In the genomic region with DNA sequence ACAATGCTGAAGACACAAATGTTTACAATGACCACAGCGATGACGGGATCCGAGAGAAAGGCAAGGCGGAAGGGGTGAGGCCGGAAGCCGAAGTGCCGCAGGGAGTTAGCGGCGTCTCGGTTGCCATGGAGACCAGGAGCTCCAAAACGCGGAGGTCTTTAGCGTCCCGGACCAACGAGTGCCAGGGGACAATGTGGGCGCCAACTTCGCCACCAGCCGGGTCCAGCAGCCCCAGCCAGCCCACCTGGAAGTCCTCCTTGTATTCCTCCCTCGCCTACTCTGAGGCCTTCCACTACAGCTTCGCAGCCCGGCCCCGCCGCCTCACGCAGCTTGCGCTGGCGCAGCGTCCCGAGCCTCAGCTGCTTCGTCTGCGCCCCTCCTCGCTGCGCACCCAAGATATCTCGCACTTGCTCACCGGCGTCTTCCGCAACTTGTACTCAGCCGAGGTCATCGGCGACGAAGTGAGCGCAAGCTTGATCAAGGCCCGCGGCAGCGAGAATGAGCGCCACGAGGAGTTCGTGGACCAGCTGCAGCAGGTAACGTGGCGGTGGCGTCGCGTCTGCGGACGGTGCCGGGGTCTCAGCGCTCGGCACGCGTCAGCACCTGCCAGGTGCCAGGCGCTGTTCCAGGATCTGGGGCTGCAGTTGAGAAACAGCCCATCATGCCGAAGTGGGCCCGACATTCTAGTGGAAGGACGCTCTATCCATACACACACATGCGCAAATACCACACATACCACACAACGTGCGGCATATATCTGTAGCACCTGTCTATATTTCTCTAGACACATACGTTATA, we compare ENCODE assay signal across 10 cellular contexts. TPM values are rescaled to one million over a fixed set of nuclear protein-coding genes. Genes with fewer than 3 reads are reported as not detected.
DNase-seq lines count a peak whose midpoint lies in the region; ATAC-seq, FAIRE-seq and TF ChIP-seq lines count a peak whose summit lies in the region.
"Had no signal": no experiment of that assay in that cellular context is flagged by ENCODE, and none has a peak within 500 bp of the region (broad histone marks: within the 10 kb centered on the region; RNA-seq: fewer than 3 reads in every experiment).

TSS of gene DLEC1 (plus strand) at position 108 of the 798 bp plus-strand sequence. CDS start at position 126, 18 bp downstream.

- RAD21 ChIA-PET in GM12878 (lab: Charles Lee; ENCODE audit: unreplicated experiment) = interaction anchor here (0.9 kb wide), 1 partner anchor 101 kb away, joined by 3 read pairs; no protein-coding TSS in a partner anchor

- H3K79me2 ChIP-seq in GM12878 (ENCODE audit: control insufficient read depth, insufficient read depth, low read length) = no peaks in the 10 kb centered on the region

- H3K4me3 Mint-ChIP-seq in T-helper 2 cell treated with Interferon-gamma antibody and Interleukin-4, amounts not matched to agents 5 μg/mL and 100 μg/mL, for 36 hours = peak within 1 kb of the TSS; percentile 65

- POLR2A ChIA-PET in GM12878 (lab: Charles Lee) = interaction anchor here (0.8 to 0.9 kb wide), 2 partner anchors 72 to 126 kb away, joined by 3 to 4 read pairs; partner anchors contain the start of gene OXSR1

- no peaks in the 10 kb centered on the region for H4K20me1 ChIP-seq in GM12878 (ENCODE audit: control insufficient read depth, insufficient read depth)

- H3K9ac ChIP-seq in GM12878 (ENCODE audit: control insufficient read depth, insufficient read depth, low read length) (no peak within 1 kb of the TSS), kidney (ENCODE audit: low read length in 2 of 2) (peak within 1 kb of the TSS in 1 of 2 donors; percentile 41)

- H3K36me3 Mint-ChIP-seq in T-helper 2 cell treated with Interferon-gamma antibody and Interleukin-4, amounts not matched to agents 5 μg/mL and 100 μg/mL, for 36 hours (ENCODE audit: low read depth) = peaks cover 11% of the 10 kb centered on the region

- peak within 1 kb of the TSS; percentile 98 for H3K27ac Mint-ChIP-seq in T-helper 2 cell treated with Interferon-gamma antibody and Interleukin-4, amounts not matched to agents 5 μg/mL and 100 μg/mL, for 36 hours

- TF ChIP-seq POLR2A in GM12878 (IDR thresholded peaks at IDR 0.05; ENCODE audit: low read depth, low read length) = no peak

- no TSS peak for BruUV-seq in GM12878 (replicated peaks; lab: Mats Ljungman, UMichigan)

- no peak for TF ChIP-seq EP300 in GM12878 (IDR thresholded peaks at IDR 0.05; ENCODE audit: borderline replicate concordance in 1 of 2, control insufficient read depth in 1 of 2, low read depth in 2 of 2, low read length in 2 of 2)

- peaks cover 0 to 3% of the 10 kb centered on the region in 2 experiments; a peak in 2 of 4 replicates for H3K27me3 ChIP-seq in GM12878 (replicated peaks in 1 of 2; ENCODE audit: control insufficient read depth in 2 of 2, insufficient read depth in 2 of 2, low read length in 1 of 2)

- H3K9me3 Mint-ChIP-seq in T-helper 2 cell treated with Interferon-gamma antibody and Interleukin-4, amounts not matched to agents 5 μg/mL and 100 μg/mL, for 36 hours = peaks cover 13% of the 10 kb centered on the region

- under 1% methylated on average over 67 of the region's 67 CpGs for WGBS in GM12878 (ENCODE audit: insufficient coverage, insufficient replicate concordance, low lambda C conversion rate, missing lambda C conversion rate)

- in situ Hi-C loops in GM12878 (cut with MboI) = no loop called here

- H3K9me3 ChIP-seq in GM12878 (replicated peaks; ENCODE audit: control insufficient read depth, insufficient read depth, low read length) (no peaks in the 10 kb centered on the region), kidney (ENCODE audit: control insufficient read depth in 1 of 2, low read length in 2 of 2) (no peaks in the 10 kb centered on the region)

- H3K4me1 Mint-ChIP-seq in T-helper 2 cell treated with Interferon-gamma antibody and Interleukin-4, amounts not matched to agents 5 μg/mL and 100 μg/mL, for 36 hours (ENCODE audit: low read depth) = peaks cover 28% of the 10 kb centered on the region

- H3K4me2 ChIP-seq in GM12878 (ENCODE audit: control insufficient read depth, insufficient read depth) = peak within 1 kb of the TSS; percentile 84

- intact Hi-C loops in GM12878 (cut with micrococcal nuclease; ENCODE audit: unreplicated experiment) = no loop called here
- intact Hi-C loops in kidney (cut with DNase I) = no loop called here

- no peaks in the 10 kb centered on the region for H3K36me3 ChIP-seq in GM12878 (ENCODE audit: control insufficient read depth in 2 of 2, insufficient read depth in 2 of 2, low read length in 1 of 2)
- H3K36me3 ChIP-seq in kidney (ENCODE audit: control insufficient read depth in 1 of 2, insufficient read depth in 2 of 2, low read length in 2 of 2) = no peaks in the 10 kb centered on the region

- H3K4me1 ChIP-seq in GM12878 (ENCODE audit: control insufficient read depth, insufficient read depth, low read length) (peaks cover 13% of the 10 kb centered on the region), kidney (ENCODE audit: control insufficient read depth in 1 of 2, insufficient read depth in 1 of 2, low read depth in 1 of 2, low read length in 2 of 2) (peaks cover 0 to 12% of the 10 kb centered on the region in 2 donors)

- SMC1A ChIA-PET in GM12878 (lab: Charles Lee; ENCODE audit: uncharacterized antibody, unreplicated experiment) = no interaction called here

- H3K27me3 Mint-ChIP-seq in T-helper 2 cell treated with Interferon-gamma antibody and Interleukin-4, amounts not matched to agents 5 μg/mL and 100 μg/mL, for 36 hours (ENCODE audit: low read depth) = peaks cover 8% of the 10 kb centered on the region

- ATAC-seq in HG03066 (IDR thresholded peaks at IDR 0.05; ENCODE audit: low read depth, unreplicated experiment) (peak; percentile 73), GM12878 (peak; percentile 89)

- DNase-seq in NCI-H1436 (lab: John Stamatoyannopoulos, UW) = peak; percentile 27
- DNase-seq in NCI-H1436 treated with DMSO at 0.1 percent for 48 hours (lab: John Stamatoyannopoulos, UW) = no peak
- peak; percentile 81 for DNase-seq in T-helper 2 cell treated with Interferon-gamma antibody and Interleukin-4, amounts not matched to agents 5 μg/mL and 100 μg/mL, for 36 hours (ENCODE audit: low spot score)
- DNase-seq in GM12878 (ENCODE audit: low read depth, low spot score) = no peak
- peak; percentile 93 for DNase-seq in kidney
- DNase-seq in stimulated activated CD4-positive, alpha-beta T cell treated with anti-CD3 and anti-CD28 coated beads, Interleukin-2, amount 100 ng/mL, for 48 hours = peak; percentile 65 to 67
- DNase-seq in GDM1 (lab: John Stamatoyannopoulos, UW) = no peak

- H2AFZ ChIP-seq in GM12878 (ENCODE audit: control insufficient read depth, low read depth, low read length) = peak within 1 kb of the TSS; percentile 45

- no peak for TF ChIP-seq RAD21 in GM12878 (IDR thresholded peaks at IDR 0.05; ENCODE audit: insufficient read depth, low read depth, low read length)

- H3K27ac ChIP-seq in GM12878 (ENCODE audit: control insufficient read depth, insufficient read depth) = no peak within 1 kb of the TSS
- no peak within 1 kb of the TSS for H3K27ac ChIP-seq in kidney (ENCODE audit: low read depth in 2 of 2, low read length in 2 of 2)
- H3K27ac ChIP-seq: C4-2B had no signal

- TF ChIP-seq CTCF in GM12878 (IDR thresholded peaks at IDR 0.05 in 2 of 3, conservative IDR thresholded peaks at IDR 0.05 in 1 of 3; ENCODE audit: control insufficient read depth in 2 of 3, extremely low read depth in 1 of 3, insufficient read depth in 1 of 3, low read depth in 3 of 3, low read length in 3 of 3) (no peak), kidney (IDR thresholded peaks at IDR 0.05; ENCODE audit: borderline replicate concordance, extremely low read depth, insufficient read depth) (no peak)

- CTCF ChIA-PET in GM12878 (lab: Yijun Ruan, JAX) = interaction anchor here (1.4 to 2.5 kb wide), 2 partner anchors 65 to 79 kb away, joined by 3 to 9 read pairs; no protein-coding TSS in a partner anchor

- peak; percentile 94 for FAIRE-seq in GM12878 (lab: Jason Lieb, UNC)
- no peak for FAIRE-seq in kidney (lab: Jason Lieb, UNC)

- H3K4me3 ChIP-seq in GM12878 (peak within 1 kb of the TSS; percentile 71), kidney (ENCODE audit: low read length in 2 of 2) (peak within 1 kb of the TSS; percentile 26 to 62)

TF ChIP-seq in GM12878, 131 proteins besides CTCF, POLR2A, EP300 and RAD21 (continues in another document):
- TF ChIP-seq, protein P1, sequence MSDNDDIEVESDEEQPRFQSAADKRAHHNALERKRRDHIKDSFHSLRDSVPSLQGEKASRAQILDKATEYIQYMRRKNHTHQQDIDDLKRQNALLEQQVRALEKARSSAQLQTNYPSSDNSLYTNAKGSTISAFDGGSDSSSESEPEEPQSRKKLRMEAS (IDR thresholded peaks at IDR 0.05; ENCODE audit: low read depth, low read length) = peak; percentile 11; the same call in 1 of the 2 replicates
- TF ChIP-seq ZNF217 (IDR thresholded peaks at IDR 0.05) = no peak

RNA-seq across cellular contexts. Expression of gene DLEC1, which starts in this region (rescaled TPM):
- 1.2 and 4.2 TPM in 2 replicates for total RNA-seq in GM12878 (2013; cell fraction: nucleolus; rRNA removed)
- total RNA-seq in GM12878 (2014; rRNA removed) (not detected in 2 replicates), GM12878 (2014; rRNA removed; fragmentation: Illumina TruSeq; extraction: Trizol) (0.04 TPM in 1 of 2 replicates, not detected in the other), GM12878 (2021) (0.08 TPM in 2 replicates), kidney (3.3 TPM)
- 0.05 TPM for polyA plus RNA-seq in GM12878 (2011; ENCODE audit: low read depth)
- polyA plus RNA-seq in GM12878 (2011; rRNA removed) (0.03 and 0.05 TPM in 2 replicates), GM12878 (2014; fragmentation: Illumina TruSeq; extraction: Trizol) (not detected in 2 replicates), GM12878 (2014; fragmentation: Nextera tagmentation; extraction: Ambion mirVana) (under 1 TPM; 0.07 to 0.14 TPM), GM12878 (2014; rRNA removed) (0.03 and 0.04 TPM in 2 replicates), GM12878 (2016; fragmentation: Nextera tagmentation; extraction: Ambion mirVana) (under 1 TPM in 1 of 2 experiments, not detected in 1; 0.29 TPM), kidney (ENCODE audit: insufficient read depth, low read depth, low replicate concordance) (0.52 TPM)
- 0.02 and 0.03 TPM in 2 replicates for polyA plus RNA-seq in GM12878 (2011; cell fraction: cytosol; rRNA removed)
- polyA plus RNA-seq in GM12878 (2011; cell fraction: nucleus; rRNA removed) = 0.35 and 0.81 TPM in 2 replicates
- 0.07 and 0.50 TPM in 2 replicates for polyA plus RNA-seq in GM12878 (2012)
- polyA minus RNA-seq in GM12878 (2011; rRNA and poly(A)+ RNA removed) = 0.07 and 0.21 TPM in 2 replicates
- not detected in 2 replicates for polyA minus RNA-seq in GM12878 (2011; cell fraction: cytosol; rRNA and poly(A)+ RNA removed)
- 0.10 and 3.7 TPM in 2 replicates for polyA minus RNA-seq in GM12878 (2011; cell fraction: nucleus; rRNA and poly(A)+ RNA removed)
- total RNA-seq: pulmonary artery endothelial cell had no signal

Comparison
In these comparisons a context has a peak if more than half of its experiments do, and no peak if none do; other contexts are left out.
1. DNase-seq: peak in NCI-H1436 (single experiment), T-helper 2 cell treated with Interferon-gamma antibody and Interleukin-4, amounts not matched to agents 5 μg/mL and 100 μg/mL, for 36 hours (single experiment), kidney (single experiment) and stimulated activated CD4-positive, alpha-beta T cell treated with anti-CD3 and anti-CD28 coated beads, Interleukin-2, amount 100 ng/mL, for 48 hours (2 of 2); none in NCI-H1436 treated with DMSO at 0.1 percent for 48 hours (single experiment), GM12878 (single experiment) and GDM1 (single experiment).